Comparison of ENCODE assay signal across 1 cellular context in genomic region chr3:48112813-48113212, GRCh38.
TF ChIP-seq lines count a peak whose summit lies in the region.

No MANE protein-coding gene starts in this region.

TF ChIP-seq in H1, 55 proteins besides CTCF, POLR2A, EP300 and RAD21 (continued from another document):
- TF ChIP-seq, protein P1, sequence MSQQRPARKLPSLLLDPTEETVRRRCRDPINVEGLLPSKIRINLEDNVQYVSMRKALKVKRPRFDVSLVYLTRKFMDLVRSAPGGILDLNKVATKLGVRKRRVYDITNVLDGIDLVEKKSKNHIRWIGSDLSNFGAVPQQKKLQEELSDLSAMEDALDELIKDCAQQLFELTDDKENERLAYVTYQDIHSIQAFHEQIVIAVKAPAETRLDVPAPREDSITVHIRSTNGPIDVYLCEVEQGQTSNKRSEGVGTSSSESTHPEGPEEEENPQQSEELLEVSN (IDR thresholded peaks at IDR 0.05): no peak
- no peak for TF ChIP-seq HDAC2 (IDR thresholded peaks at IDR 0.05; ENCODE audit: borderline replicate concordance in 1 of 2, low read depth in 2 of 2, low read length in 2 of 2)
- no peak for TF ChIP-seq MAFK (IDR thresholded peaks at IDR 0.05; ENCODE audit: low read depth, low read length)
- TF ChIP-seq TEAD4 (IDR thresholded peaks at IDR 0.05; ENCODE audit: low read depth, low read length): no peak
- no peak for TF ChIP-seq RNF2 (IDR thresholded peaks at IDR 0.05; ENCODE audit: borderline replicate concordance, low read depth, low read length, missing control alignments, poor library complexity, severe bottlenecking)
- no peak for TF ChIP-seq CHD1 (IDR thresholded peaks at IDR 0.05; ENCODE audit: low read depth, low read length)
